In genomic region chr11:33724644-33725035, GRCh38 we compare ENCODE assay signal across 10 cellular contexts. TPM values are rescaled to one million over a fixed set of nuclear protein-coding genes. Genes with fewer than 3 reads are reported as not detected.
DNase-seq lines count a peak whose midpoint lies in the region; ATAC-seq and TF ChIP-seq lines count a peak whose summit lies in the region.
"Had no signal": no experiment of that assay in that cellular context is flagged by ENCODE, and none has a peak within 500 bp of the region (broad histone marks: within the 10 kb centered on the region; RNA-seq: fewer than 3 reads in every experiment).

No MANE protein-coding gene starts in this region.

- ATAC-seq in HG02938 (IDR thresholded peaks at IDR 0.05; ENCODE audit: unreplicated experiment) = no peak

- H3K4me3 Mint-ChIP-seq in CD14-positive monocyte (no peak overlapping the region), glutamatergic neuron (ENCODE audit: unreplicated experiment) (no peak overlapping the region), osteocyte (ENCODE audit: unreplicated experiment) (peak overlapping the region; percentile 24)

- no peak for TF ChIP-seq CTCF in CD14-positive monocyte (IDR thresholded peaks at IDR 0.05)
- no peak for TF ChIP-seq CTCF in glutamatergic neuron (IDR thresholded peaks at IDR 0.05; ENCODE audit: partially characterized antibody, unreplicated experiment)
- no peak for TF ChIP-seq CTCF in osteocyte (IDR thresholded peaks at IDR 0.05)
- TF ChIP-seq CTCF in GM10266 (IDR thresholded peaks at IDR 0.05; ENCODE audit: control insufficient read depth, insufficient read depth, low read depth, missing control alignments) = no peak

- peak overlapping the region; percentile 60 for H3K27ac ChIP-seq in adipose tissue (ENCODE audit: low read depth, low read length)

- H3K27me3 Mint-ChIP-seq in CD14-positive monocyte (ENCODE audit: low read depth in 3 of 3) = peaks cover 0 to 4% (median 0%) of the 10 kb centered on the region in 3 donors
- peaks cover 10% of the 10 kb centered on the region for H3K27me3 Mint-ChIP-seq in glutamatergic neuron (ENCODE audit: unreplicated experiment)
- no peaks in the 10 kb centered on the region for H3K27me3 Mint-ChIP-seq in osteocyte (ENCODE audit: unreplicated experiment)

- H3K27ac Mint-ChIP-seq in CD14-positive monocyte (peak overlapping the region in 4 of 7 donors; percentile 4 to 66 (median 36)), glutamatergic neuron (ENCODE audit: unreplicated experiment) (peak overlapping the region; percentile 25), osteocyte (ENCODE audit: unreplicated experiment) (peak overlapping the region; percentile 92)

- DNase-seq in CD14-positive monocyte (ENCODE audit: low spot score) (no peak), glutamatergic neuron (no peak), osteocyte (ENCODE audit: extremely low spot score, unreplicated experiment) (no peak), NOMO-1 treated with dmso at 0.1 percent for 144 hours (lab: John Stamatoyannopoulos, UW; ENCODE audit: unreplicated experiment) (no peak), GM10266 (ENCODE audit: extremely low spot score) (no peak), NCI-H524 (lab: John Stamatoyannopoulos, UW) (no peak)
- DNase-seq: activated CD4-positive, CD25-positive, alpha-beta regulatory T cell; NCI-H1048 had no signal

- H3K9me3 Mint-ChIP-seq in CD14-positive monocyte = no peaks in the 10 kb centered on the region
- peaks cover 8% of the 10 kb centered on the region for H3K9me3 Mint-ChIP-seq in glutamatergic neuron (ENCODE audit: unreplicated experiment)
- H3K9me3 Mint-ChIP-seq in osteocyte (ENCODE audit: unreplicated experiment) = no peaks in the 10 kb centered on the region

- 38 to 55% (median 40%) methylated on average over 4 of the region's 4 CpGs for WGBS in adipose tissue, 3 donors

- H3K36me3 Mint-ChIP-seq in CD14-positive monocyte (peaks cover 6 to 8% of the 10 kb centered on the region in 2 donors), glutamatergic neuron (ENCODE audit: unreplicated experiment) (peaks cover 10% of the 10 kb centered on the region), osteocyte (ENCODE audit: unreplicated experiment) (peaks cover 30% of the 10 kb centered on the region)

- intact Hi-C loops in CD14-positive monocyte (cut with micrococcal nuclease) = no loop called here

- H3K4me1 Mint-ChIP-seq in CD14-positive monocyte = peaks cover 31% of the 10 kb centered on the region
- peaks cover 53% of the 10 kb centered on the region for H3K4me1 Mint-ChIP-seq in glutamatergic neuron (ENCODE audit: low read depth, unreplicated experiment)
- H3K4me1 Mint-ChIP-seq in osteocyte (ENCODE audit: unreplicated experiment) = peaks cover 92% of the 10 kb centered on the region

RNA-seq across cellular contexts. Expression of gene CD59, which starts 11.6 kb away (rescaled TPM):
- polyA plus RNA-seq in CD14-positive monocyte (10 to 100 TPM; 21.1 to 34.9 TPM), adipose tissue (100 to 1,000 TPM in 2 of 3 donors, 10 to 100 TPM in 1; 93.3 to 524 (median 148) TPM)
- total RNA-seq in glutamatergic neuron (ENCODE audit: unreplicated experiment) (105 TPM), osteocyte (857 and 912 TPM in 2 replicates)

RNA-seq across cellular contexts. Expression of gene C11orf91, which starts 24.0 kb away (rescaled TPM):
- polyA plus RNA-seq in CD14-positive monocyte (not detected), adipose tissue (under 1 TPM in 1 of 3 donors, not detected in 2; 0.40 TPM)
- total RNA-seq in glutamatergic neuron (ENCODE audit: unreplicated experiment) (not detected), osteocyte (0.75 TPM in 1 of 2 replicates, not detected in the other)

RNA-seq across cellular contexts. Expression of gene FBXO3, which starts 49.7 kb away (rescaled TPM):
- polyA plus RNA-seq in CD14-positive monocyte = 10 to 100 TPM; 17.5 to 21.4 TPM
- 10 to 100 TPM; 17.2 to 27.3 (median 21.4) TPM for polyA plus RNA-seq in adipose tissue
- total RNA-seq in glutamatergic neuron (ENCODE audit: unreplicated experiment) = 30.5 TPM
- 30.6 and 31.1 TPM in 2 replicates for total RNA-seq in osteocyte

Comparison
In these comparisons a context has a peak if more than half of its experiments do, and no peak if none do; other contexts are left out.
1. H3K27ac Mint-ChIP-seq: peak in every context shown above with its lines; median percentile 92 in osteocyte; 36 in CD14-positive monocyte; 25 in glutamatergic neuron.